ENCODE assay signal across 1 cellular context in the genomic region with DNA sequence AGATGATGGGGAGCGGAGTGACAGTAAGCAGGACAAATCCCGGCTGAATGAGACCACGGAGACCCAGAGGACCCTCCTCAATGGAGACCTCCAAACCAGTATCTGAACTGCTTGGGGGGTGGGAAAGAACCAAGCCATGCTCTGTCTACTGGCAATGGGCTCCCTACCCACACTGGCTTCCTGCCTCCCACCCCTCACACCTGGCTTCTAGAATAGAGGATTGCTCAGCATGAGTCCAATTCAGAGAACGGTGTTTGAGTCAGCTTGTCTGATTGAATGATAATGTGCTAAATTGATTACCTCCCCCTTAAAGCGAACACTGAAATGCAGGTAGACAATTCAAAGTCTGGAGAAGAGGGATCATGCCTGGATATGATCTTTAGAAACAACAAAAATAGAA.
TF ChIP-seq lines count a peak whose summit lies in the region.

No MANE protein-coding gene starts in this region.

TF ChIP-seq in WTC11, 78 proteins besides CTCF, POLR2A, EP300 and RAD21 (continued from another document):
- TF ChIP-seq, protein P1, sequence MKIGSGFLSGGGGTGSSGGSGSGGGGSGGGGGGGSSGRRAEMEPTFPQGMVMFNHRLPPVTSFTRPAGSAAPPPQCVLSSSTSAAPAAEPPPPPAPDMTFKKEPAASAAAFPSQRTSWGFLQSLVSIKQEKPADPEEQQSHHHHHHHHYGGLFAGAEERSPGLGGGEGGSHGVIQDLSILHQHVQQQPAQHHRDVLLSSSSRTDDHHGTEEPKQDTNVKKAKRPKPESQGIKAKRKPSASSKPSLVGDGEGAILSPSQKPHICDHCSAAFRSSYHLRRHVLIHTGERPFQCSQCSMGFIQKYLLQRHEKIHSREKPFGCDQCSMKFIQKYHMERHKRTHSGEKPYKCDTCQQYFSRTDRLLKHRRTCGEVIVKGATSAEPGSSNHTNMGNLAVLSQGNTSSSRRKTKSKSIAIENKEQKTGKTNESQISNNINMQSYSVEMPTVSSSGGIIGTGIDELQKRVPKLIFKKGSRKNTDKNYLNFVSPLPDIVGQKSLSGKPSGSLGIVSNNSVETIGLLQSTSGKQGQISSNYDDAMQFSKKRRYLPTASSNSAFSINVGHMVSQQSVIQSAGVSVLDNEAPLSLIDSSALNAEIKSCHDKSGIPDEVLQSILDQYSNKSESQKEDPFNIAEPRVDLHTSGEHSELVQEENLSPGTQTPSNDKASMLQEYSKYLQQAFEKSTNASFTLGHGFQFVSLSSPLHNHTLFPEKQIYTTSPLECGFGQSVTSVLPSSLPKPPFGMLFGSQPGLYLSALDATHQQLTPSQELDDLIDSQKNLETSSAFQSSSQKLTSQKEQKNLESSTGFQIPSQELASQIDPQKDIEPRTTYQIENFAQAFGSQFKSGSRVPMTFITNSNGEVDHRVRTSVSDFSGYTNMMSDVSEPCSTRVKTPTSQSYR (CRISPR knock-in tag; IDR thresholded peaks at IDR 0.05), result peak; percentile 20; the same call in 1 of the 2 replicates
- TF ChIP-seq SOX15 (CRISPR knock-in tag; IDR thresholded peaks at IDR 0.05) (no peak), IRF2 (CRISPR knock-in tag; IDR thresholded peaks at IDR 0.05; ENCODE audit: borderline replicate concordance, low read depth) (no peak)
